11 cellular contexts compared by ENCODE assay signal in genomic region chr1:184929711-184930202, GRCh38. TPM values are rescaled to one million over a fixed set of nuclear protein-coding genes. Genes with fewer than 3 reads are reported as not detected.
DNase-seq lines count a peak whose midpoint lies in the region; ATAC-seq and TF ChIP-seq lines count a peak whose summit lies in the region.
"Had no signal": no experiment of that assay in that cellular context is flagged by ENCODE, and none has a peak within 500 bp of the region (broad histone marks: within the 10 kb centered on the region; RNA-seq: fewer than 3 reads in every experiment).

No MANE protein-coding gene starts in this region.

- peak overlapping the region in 3 of 4 donors; percentile 41 to 55 (median 49) for H3K27ac ChIP-seq in body of pancreas
- H3K27ac ChIP-seq in smooth muscle cell (ENCODE audit: low read depth) = no peak overlapping the region
- H3K27ac ChIP-seq: A549 had no signal

- no peaks in the 10 kb centered on the region for H3K36me3 ChIP-seq in body of pancreas (replicated peaks in 1 of 2; ENCODE audit: insufficient read depth in 1 of 2, low read depth in 2 of 2)
- H3K36me3 ChIP-seq in smooth muscle cell (ENCODE audit: low read depth) = no peaks in the 10 kb centered on the region
- H3K36me3 ChIP-seq: ascending aorta had no signal

- no peaks in the 10 kb centered on the region for H3F3A ChIP-seq in smooth muscle cell (ENCODE audit: low read depth)

- no peak overlapping the region for H3K4me3 ChIP-seq in body of pancreas
- no peak overlapping the region for H3K4me3 ChIP-seq in smooth muscle cell
- H3K4me3 ChIP-seq: A549 had no signal

- no peak overlapping the region for H3K9ac ChIP-seq in smooth muscle cell (ENCODE audit: low read depth)

- H3K4me2 ChIP-seq in smooth muscle cell = peak overlapping the region; percentile 22
- H3K4me2 ChIP-seq: A549 had no signal

- WGBS in body of pancreas, 2 donors = 30 to 32% methylated on average over 3 of the region's 3 CpGs
- WGBS in smooth muscle cell (ENCODE audit: low lambda C conversion rate) = 19% methylated on average over 3 of the region's 3 CpGs

- H3K4me1 ChIP-seq in body of pancreas = peaks cover 34% of the 10 kb centered on the region
- H3K4me1 ChIP-seq in smooth muscle cell (ENCODE audit: low read depth) = no peaks in the 10 kb centered on the region
- H3K4me1 ChIP-seq: A549 had no signal

- H4K20me1 ChIP-seq in smooth muscle cell (ENCODE audit: low read depth) = no peaks in the 10 kb centered on the region

- H2AFZ ChIP-seq in smooth muscle cell (ENCODE audit: low read depth) = peak overlapping the region; percentile 4

- intact Hi-C loops in body of pancreas (cut with DNase I) = no loop called here

- peak; percentile 79 for ATAC-seq in body of pancreas
- ATAC-seq: A549 had no signal

- DNase-seq in NCI-H1417 (lab: John Stamatoyannopoulos, UW) = peak; percentile 67 to 86 (median 76)
- DNase-seq in NCI-H1417 treated with DMSO at 0.1 percent for 48 hours (lab: John Stamatoyannopoulos, UW) = no peak
- peak; percentile 46 to 66 for DNase-seq in NCI-H446 (lab: John Stamatoyannopoulos, UW)
- peak; percentile 25 to 68 (median 56) for DNase-seq in body of pancreas
- no peak for DNase-seq in smooth muscle cell (lab: John Stamatoyannopoulos, UW; ENCODE audit: unreplicated experiment)
- no peak for DNase-seq in GM20000 (ENCODE audit: low spot score)
- DNase-seq in inferior parietal cortex (ENCODE audit: extremely low spot score) = no peak
- DNase-seq in NCI-H2196 treated with DMSO at 0.1 percent for 48 hours (lab: John Stamatoyannopoulos, UW; ENCODE audit: unreplicated experiment) = no peak
- DNase-seq: stimulated activated CD8-positive, alpha-beta memory T cell treated with anti-CD3 and anti-CD28 coated beads, Interleukin-4, amount 100 ng/mL, for 48 hours had no signal

- H3K27me3 ChIP-seq in body of pancreas (no peaks in the 10 kb centered on the region), smooth muscle cell (ENCODE audit: low read depth) (no peaks in the 10 kb centered on the region)
- H3K27me3 ChIP-seq: ascending aorta had no signal

- H3K9me3 ChIP-seq in body of pancreas (no peaks in the 10 kb centered on the region), smooth muscle cell (replicated peaks; ENCODE audit: low read depth) (no peaks in the 10 kb centered on the region)
- H3K9me3 ChIP-seq: A549, ascending aorta had no signal

- no peaks in the 10 kb centered on the region for H3K79me2 ChIP-seq in smooth muscle cell (ENCODE audit: low read depth)

- TF ChIP-seq CTCF in body of pancreas (IDR thresholded peaks at IDR 0.05) = no peak
- no peak for TF ChIP-seq CTCF in smooth muscle cell (IDR thresholded peaks at IDR 0.05; ENCODE audit: borderline replicate concordance, insufficient read depth, poor library complexity, severe bottlenecking)
- no peak for TF ChIP-seq CTCF in GM20000 (IDR thresholded peaks at IDR 0.05; ENCODE audit: extremely low read depth, missing control alignments)

- TF ChIP-seq POLR2A in body of pancreas (IDR thresholded peaks at IDR 0.05) = no peak

RNA-seq across cellular contexts. Expression of gene NIBAN1, which starts 44.6 kb away (rescaled TPM):
- total RNA-seq in body of pancreas (10 to 100 TPM; 51.1 to 59.7 TPM), smooth muscle cell (10.7 and 14.0 TPM in 2 replicates)
- polyA plus RNA-seq in smooth muscle cell = 7.3 and 8.5 TPM in 2 replicates

Comparison
In these comparisons a context has a peak if more than half of its experiments do, and no peak if none do; other contexts are left out.
1. DNase-seq: peak in NCI-H1417 (3 of 3), NCI-H446 (2 of 2) and body of pancreas (4 of 4); none in NCI-H1417 treated with DMSO at 0.1 percent for 48 hours (single experiment), smooth muscle cell (single experiment), GM20000 (single experiment), inferior parietal cortex (single experiment) and NCI-H2196 treated with DMSO at 0.1 percent for 48 hours (single experiment).